ENCODE assay signal across 1 cellular context in the genomic region with DNA sequence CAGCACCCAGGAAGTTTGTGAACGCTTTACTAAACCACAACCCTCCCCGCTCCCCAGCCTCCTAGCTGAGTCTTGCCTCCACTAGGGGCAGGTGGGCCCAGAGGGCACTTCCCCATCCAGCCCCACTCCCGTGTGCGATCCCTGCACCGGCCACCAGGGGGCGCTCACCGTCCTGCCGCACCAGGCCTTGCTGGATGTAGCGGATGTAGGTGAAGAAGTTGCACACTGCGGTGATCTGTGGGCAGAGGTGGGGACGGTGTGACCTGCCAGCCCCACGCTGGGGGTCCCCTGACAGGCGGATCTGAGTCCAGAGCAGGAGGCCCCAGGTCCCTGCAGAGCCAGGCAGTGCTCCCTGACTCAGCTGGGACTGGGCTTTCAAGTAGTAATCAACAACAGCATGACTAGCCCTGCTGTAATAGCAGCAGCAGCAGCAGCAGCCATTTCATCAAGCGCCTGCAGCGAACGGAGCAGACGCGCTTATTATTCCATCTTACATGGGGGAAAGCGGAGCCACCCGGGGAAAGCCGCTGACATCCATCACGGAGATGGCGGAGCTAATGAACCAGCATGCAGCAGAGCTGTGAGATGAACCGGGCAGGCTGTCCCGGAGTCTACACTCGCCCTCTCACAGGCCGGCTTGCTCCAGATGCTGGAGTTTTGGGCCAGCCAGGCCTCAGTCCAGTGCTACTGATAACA.
A peak's percentile ranks its signal among the peaks of the same experiment; 100 is the strongest.
TF ChIP-seq lines count a peak whose summit lies in the region.

No MANE protein-coding gene starts in this region.

TF ChIP-seq in HepG2, 621 proteins besides CTCF, POLR2A, EP300 and RAD21 (continued from another document and continues in another):
- TF ChIP-seq, protein P1, sequence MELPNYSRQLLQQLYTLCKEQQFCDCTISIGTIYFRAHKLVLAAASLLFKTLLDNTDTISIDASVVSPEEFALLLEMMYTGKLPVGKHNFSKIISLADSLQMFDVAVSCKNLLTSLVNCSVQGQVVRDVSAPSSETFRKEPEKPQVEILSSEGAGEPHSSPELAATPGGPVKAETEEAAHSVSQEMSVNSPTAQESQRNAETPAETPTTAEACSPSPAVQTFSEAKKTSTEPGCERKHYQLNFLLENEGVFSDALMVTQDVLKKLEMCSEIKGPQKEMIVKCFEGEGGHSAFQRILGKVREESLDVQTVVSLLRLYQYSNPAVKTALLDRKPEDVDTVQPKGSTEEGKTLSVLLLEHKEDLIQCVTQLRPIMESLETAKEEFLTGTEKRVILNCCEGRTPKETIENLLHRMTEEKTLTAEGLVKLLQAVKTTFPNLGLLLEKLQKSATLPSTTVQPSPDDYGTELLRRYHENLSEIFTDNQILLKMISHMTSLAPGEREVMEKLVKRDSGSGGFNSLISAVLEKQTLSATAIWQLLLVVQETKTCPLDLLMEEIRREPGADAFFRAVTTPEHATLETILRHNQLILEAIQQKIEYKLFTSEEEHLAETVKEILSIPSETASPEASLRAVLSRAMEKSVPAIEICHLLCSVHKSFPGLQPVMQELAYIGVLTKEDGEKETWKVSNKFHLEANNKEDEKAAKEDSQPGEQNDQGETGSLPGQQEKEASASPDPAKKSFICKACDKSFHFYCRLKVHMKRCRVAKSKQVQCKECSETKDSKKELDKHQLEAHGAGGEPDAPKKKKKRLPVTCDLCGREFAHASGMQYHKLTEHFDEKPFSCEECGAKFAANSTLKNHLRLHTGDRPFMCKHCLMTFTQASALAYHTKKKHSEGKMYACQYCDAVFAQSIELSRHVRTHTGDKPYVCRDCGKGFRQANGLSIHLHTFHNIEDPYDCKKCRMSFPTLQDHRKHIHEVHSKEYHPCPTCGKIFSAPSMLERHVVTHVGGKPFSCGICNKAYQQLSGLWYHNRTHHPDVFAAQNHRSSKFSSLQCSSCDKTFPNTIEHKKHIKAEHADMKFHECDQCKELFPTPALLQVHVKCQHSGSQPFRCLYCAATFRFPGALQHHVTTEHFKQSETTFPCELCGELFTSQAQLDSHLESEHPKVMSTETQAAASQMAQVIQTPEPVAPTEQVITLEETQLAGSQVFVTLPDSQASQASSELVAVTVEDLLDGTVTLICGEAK (IDR thresholded peaks at IDR 0.05), result no peak
- TF ChIP-seq, protein P1 (CRISPR knock-in tag; IDR thresholded peaks at IDR 0.05), result no peak
- TF ChIP-seq DR1 (CRISPR knock-in tag; IDR thresholded peaks at IDR 0.05) (no peak), TAF1 (CRISPR knock-in tag; IDR thresholded peaks at IDR 0.05) (no peak), HOXA5 (CRISPR knock-in tag; IDR thresholded peaks at IDR 0.05) (peak; percentile 35; the same call in 1 of the 2 replicates), PHB2 (IDR thresholded peaks at IDR 0.05; ENCODE audit: partially characterized antibody) (no peak), MYC (CRISPR knock-in tag; IDR thresholded peaks at IDR 0.05; ENCODE audit: borderline replicate concordance) (no peak; the same call in 1 of the 2 replicates), SMAD3 (CRISPR knock-in tag; IDR thresholded peaks at IDR 0.05) (no peak), TCF7L2 (IDR thresholded peaks at IDR 0.05; ENCODE audit: low read depth, low read length) (no peak), ZNF598 (CRISPR knock-in tag; IDR thresholded peaks at IDR 0.05; ENCODE audit: borderline replicate concordance) (peak; percentile 58; the same call in 1 of the 2 replicates), ZNF547 (CRISPR knock-in tag; IDR thresholded peaks at IDR 0.05) (no peak; the same call in 1 of the 2 replicates), ZNF552 (CRISPR knock-in tag; IDR thresholded peaks at IDR 0.05; ENCODE audit: borderline replicate concordance) (no peak), EEA1 (CRISPR knock-in tag; IDR thresholded peaks at IDR 0.05; ENCODE audit: borderline replicate concordance) (no peak), IKZF4 (CRISPR knock-in tag; IDR thresholded peaks at IDR 0.05; ENCODE audit: borderline replicate concordance, low read depth, not compliant biosample characterization) (no peak), HNRNPK (IDR thresholded peaks at IDR 0.05; ENCODE audit: low read depth, low read length, poor library complexity, severe bottlenecking) (no peak), NFKBIZ (CRISPR knock-in tag; IDR thresholded peaks at IDR 0.05) (no peak; the same call in 1 of the 2 replicates), GZF1 (CRISPR knock-in tag; IDR thresholded peaks at IDR 0.05) (no peak), ZBTB38 (CRISPR knock-in tag; IDR thresholded peaks at IDR 0.05) (no peak), ZNF510 (CRISPR knock-in tag; IDR thresholded peaks at IDR 0.05; ENCODE audit: low read depth) (no peak), ZNF20 (CRISPR knock-in tag; IDR thresholded peaks at IDR 0.05) (no peak)
- TF ChIP-seq, protein P2, sequence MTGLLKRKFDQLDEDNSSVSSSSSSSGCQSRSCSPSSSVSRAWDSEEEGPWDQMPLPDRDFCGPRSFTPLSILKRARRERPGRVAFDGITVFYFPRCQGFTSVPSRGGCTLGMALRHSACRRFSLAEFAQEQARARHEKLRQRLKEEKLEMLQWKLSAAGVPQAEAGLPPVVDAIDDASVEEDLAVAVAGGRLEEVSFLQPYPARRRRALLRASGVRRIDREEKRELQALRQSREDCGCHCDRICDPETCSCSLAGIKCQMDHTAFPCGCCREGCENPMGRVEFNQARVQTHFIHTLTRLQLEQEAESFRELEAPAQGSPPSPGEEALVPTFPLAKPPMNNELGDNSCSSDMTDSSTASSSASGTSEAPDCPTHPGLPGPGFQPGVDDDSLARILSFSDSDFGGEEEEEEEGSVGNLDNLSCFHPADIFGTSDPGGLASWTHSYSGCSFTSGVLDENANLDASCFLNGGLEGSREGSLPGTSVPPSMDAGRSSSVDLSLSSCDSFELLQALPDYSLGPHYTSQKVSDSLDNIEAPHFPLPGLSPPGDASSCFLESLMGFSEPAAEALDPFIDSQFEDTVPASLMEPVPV (CRISPR knock-in tag; IDR thresholded peaks at IDR 0.05), result no peak
- TF ChIP-seq, protein P3, sequence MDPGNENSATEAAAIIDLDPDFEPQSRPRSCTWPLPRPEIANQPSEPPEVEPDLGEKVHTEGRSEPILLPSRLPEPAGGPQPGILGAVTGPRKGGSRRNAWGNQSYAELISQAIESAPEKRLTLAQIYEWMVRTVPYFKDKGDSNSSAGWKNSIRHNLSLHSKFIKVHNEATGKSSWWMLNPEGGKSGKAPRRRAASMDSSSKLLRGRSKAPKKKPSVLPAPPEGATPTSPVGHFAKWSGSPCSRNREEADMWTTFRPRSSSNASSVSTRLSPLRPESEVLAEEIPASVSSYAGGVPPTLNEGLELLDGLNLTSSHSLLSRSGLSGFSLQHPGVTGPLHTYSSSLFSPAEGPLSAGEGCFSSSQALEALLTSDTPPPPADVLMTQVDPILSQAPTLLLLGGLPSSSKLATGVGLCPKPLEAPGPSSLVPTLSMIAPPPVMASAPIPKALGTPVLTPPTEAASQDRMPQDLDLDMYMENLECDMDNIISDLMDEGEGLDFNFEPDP (CRISPR knock-in tag; conservative IDR thresholded peaks at IDR 0.05), result no peak
- TF ChIP-seq, protein P4, sequence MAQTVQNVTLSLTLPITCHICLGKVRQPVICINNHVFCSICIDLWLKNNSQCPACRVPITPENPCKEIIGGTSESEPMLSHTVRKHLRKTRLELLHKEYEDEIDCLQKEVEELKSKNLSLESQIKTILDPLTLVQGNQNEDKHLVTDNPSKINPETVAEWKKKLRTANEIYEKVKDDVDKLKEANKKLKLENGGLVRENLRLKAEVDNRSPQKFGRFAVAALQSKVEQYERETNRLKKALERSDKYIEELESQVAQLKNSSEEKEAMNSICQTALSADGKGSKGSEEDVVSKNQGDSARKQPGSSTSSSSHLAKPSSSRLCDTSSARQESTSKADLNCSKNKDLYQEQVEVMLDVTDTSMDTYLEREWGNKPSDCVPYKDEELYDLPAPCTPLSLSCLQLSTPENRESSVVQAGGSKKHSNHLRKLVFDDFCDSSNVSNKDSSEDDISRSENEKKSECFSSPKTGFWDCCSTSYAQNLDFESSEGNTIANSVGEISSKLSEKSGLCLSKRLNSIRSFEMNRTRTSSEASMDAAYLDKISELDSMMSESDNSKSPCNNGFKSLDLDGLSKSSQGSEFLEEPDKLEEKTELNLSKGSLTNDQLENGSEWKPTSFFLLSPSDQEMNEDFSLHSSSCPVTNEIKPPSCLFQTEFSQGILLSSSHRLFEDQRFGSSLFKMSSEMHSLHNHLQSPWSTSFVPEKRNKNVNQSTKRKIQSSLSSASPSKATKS (CRISPR knock-in tag; IDR thresholded peaks at IDR 0.05), result no peak
- TF ChIP-seq, protein P5, sequence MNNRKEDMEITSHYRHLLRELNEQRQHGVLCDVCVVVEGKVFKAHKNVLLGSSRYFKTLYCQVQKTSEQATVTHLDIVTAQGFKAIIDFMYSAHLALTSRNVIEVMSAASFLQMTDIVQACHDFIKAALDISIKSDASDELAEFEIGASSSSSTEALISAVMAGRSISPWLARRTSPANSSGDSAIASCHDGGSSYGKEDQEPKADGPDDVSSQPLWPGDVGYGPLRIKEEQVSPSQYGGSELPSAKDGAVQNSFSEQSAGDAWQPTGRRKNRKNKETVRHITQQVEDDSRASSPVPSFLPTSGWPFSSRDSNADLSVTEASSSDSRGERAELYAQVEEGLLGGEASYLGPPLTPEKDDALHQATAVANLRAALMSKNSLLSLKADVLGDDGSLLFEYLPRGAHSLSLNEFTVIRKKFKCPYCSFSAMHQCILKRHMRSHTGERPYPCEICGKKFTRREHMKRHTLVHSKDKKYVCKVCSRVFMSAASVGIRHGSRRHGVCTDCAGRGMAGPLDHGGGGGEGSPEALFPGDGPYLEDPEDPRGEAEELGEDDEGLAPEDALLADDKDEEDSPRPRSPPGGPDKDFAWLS (CRISPR knock-in tag; IDR thresholded peaks at IDR 0.05; ENCODE audit: borderline replicate concordance), result no peak
- TF ChIP-seq, protein P6, sequence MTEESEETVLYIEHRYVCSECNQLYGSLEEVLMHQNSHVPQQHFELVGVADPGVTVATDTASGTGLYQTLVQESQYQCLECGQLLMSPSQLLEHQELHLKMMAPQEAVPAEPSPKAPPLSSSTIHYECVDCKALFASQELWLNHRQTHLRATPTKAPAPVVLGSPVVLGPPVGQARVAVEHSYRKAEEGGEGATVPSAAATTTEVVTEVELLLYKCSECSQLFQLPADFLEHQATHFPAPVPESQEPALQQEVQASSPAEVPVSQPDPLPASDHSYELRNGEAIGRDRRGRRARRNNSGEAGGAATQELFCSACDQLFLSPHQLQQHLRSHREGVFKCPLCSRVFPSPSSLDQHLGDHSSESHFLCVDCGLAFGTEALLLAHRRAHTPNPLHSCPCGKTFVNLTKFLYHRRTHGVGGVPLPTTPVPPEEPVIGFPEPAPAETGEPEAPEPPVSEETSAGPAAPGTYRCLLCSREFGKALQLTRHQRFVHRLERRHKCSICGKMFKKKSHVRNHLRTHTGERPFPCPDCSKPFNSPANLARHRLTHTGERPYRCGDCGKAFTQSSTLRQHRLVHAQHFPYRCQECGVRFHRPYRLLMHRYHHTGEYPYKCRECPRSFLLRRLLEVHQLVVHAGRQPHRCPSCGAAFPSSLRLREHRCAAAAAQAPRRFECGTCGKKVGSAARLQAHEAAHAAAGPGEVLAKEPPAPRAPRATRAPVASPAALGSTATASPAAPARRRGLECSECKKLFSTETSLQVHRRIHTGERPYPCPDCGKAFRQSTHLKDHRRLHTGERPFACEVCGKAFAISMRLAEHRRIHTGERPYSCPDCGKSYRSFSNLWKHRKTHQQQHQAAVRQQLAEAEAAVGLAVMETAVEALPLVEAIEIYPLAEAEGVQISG (CRISPR knock-in tag; IDR thresholded peaks at IDR 0.05), result peak; percentile 62; the same call in 1 of the 2 replicates
- TF ChIP-seq, protein P7, sequence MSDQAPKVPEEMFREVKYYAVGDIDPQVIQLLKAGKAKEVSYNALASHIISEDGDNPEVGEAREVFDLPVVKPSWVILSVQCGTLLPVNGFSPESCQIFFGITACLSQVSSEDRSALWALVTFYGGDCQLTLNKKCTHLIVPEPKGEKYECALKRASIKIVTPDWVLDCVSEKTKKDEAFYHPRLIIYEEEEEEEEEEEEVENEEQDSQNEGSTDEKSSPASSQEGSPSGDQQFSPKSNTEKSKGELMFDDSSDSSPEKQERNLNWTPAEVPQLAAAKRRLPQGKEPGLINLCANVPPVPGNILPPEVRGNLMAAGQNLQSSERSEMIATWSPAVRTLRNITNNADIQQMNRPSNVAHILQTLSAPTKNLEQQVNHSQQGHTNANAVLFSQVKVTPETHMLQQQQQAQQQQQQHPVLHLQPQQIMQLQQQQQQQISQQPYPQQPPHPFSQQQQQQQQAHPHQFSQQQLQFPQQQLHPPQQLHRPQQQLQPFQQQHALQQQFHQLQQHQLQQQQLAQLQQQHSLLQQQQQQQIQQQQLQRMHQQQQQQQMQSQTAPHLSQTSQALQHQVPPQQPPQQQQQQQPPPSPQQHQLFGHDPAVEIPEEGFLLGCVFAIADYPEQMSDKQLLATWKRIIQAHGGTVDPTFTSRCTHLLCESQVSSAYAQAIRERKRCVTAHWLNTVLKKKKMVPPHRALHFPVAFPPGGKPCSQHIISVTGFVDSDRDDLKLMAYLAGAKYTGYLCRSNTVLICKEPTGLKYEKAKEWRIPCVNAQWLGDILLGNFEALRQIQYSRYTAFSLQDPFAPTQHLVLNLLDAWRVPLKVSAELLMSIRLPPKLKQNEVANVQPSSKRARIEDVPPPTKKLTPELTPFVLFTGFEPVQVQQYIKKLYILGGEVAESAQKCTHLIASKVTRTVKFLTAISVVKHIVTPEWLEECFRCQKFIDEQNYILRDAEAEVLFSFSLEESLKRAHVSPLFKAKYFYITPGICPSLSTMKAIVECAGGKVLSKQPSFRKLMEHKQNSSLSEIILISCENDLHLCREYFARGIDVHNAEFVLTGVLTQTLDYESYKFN (CRISPR knock-in tag; conservative IDR thresholded peaks at IDR 0.05), result 0 out of 2 replicates have a peak, but pooled peaks have one; percentile 21
- TF ChIP-seq, protein P8, sequence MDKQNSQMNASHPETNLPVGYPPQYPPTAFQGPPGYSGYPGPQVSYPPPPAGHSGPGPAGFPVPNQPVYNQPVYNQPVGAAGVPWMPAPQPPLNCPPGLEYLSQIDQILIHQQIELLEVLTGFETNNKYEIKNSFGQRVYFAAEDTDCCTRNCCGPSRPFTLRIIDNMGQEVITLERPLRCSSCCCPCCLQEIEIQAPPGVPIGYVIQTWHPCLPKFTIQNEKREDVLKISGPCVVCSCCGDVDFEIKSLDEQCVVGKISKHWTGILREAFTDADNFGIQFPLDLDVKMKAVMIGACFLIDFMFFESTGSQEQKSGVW (CRISPR knock-in tag; IDR thresholded peaks at IDR 0.05; ENCODE audit: borderline replicate concordance), result no peak
